In genomic region chr16:3190949-3191353, GRCh38 we compare ENCODE assay signal across 10 cellular contexts. TPM values are rescaled to one million over a fixed set of nuclear protein-coding genes. Genes with fewer than 3 reads are reported as not detected.
A peak's percentile ranks its signal among the peaks of the same experiment; 100 is the strongest.
DNase-seq lines count a peak whose midpoint lies in the region; ATAC-seq and TF ChIP-seq lines count a peak whose summit lies in the region.
"Had no signal": no experiment of that assay in that cellular context is flagged by ENCODE, and none has a peak within 500 bp of the region (broad histone marks: within the 10 kb centered on the region; RNA-seq: fewer than 3 reads in every experiment).

No MANE protein-coding gene starts in this region.

- peaks cover 22% of the 10 kb centered on the region for H3K36me3 Mint-ChIP-seq in Caco-2 (ENCODE audit: insufficient read depth, unreplicated experiment)
- H3K36me3 Mint-ChIP-seq in activated naive CD8-positive, alpha-beta T cell treated with anti-CD3 and anti-CD28 coated beads, Interleukin-2, amount 50 U/mL, for 24 hours (ENCODE audit: low read depth), result peaks cover 8% of the 10 kb centered on the region
- no peaks in the 10 kb centered on the region for H3K36me3 Mint-ChIP-seq in mesothelial cell of epicardium

- POLR2A ChIA-PET in Caco-2 (lab: Charles Lee), result no interaction called here

- CTCF ChIA-PET in Caco-2 (lab: Charles Lee), result no interaction called here

- H3K4me3 ChIP-seq in Caco-2 (ENCODE audit: low read depth, low read length) (no peak overlapping the region; the same call in 1 of the 2 replicates), HUES6 (ENCODE audit: low read depth, low read length) (peak overlapping the region; percentile 95)

- H3K36me3 ChIP-seq in Caco-2 (ENCODE audit: control insufficient read depth, insufficient read depth, low read length), result no peaks in the 10 kb centered on the region
- no peaks in the 10 kb centered on the region for H3K36me3 ChIP-seq in HUES6 (ENCODE audit: control insufficient read depth, insufficient read depth, low read length)

- H3K9me3 Mint-ChIP-seq in Caco-2 (ENCODE audit: unreplicated experiment) (no peaks in the 10 kb centered on the region), mesothelial cell of epicardium (no peaks in the 10 kb centered on the region)
- no peaks in the 10 kb centered on the region for H3K9me3 Mint-ChIP-seq in activated naive CD8-positive, alpha-beta T cell treated with anti-CD3 and anti-CD28 coated beads, Interleukin-2, amount 50 U/mL, for 24 hours

- no peak overlapping the region for H3K9ac ChIP-seq in HUES6 (ENCODE audit: low read length)

- no peaks in the 10 kb centered on the region; the same call in 1 of the 2 replicates for H3K27me3 ChIP-seq in Caco-2 (replicated peaks; ENCODE audit: control insufficient read depth, insufficient read depth, low read length)
- peaks cover 46% of the 10 kb centered on the region for H3K27me3 ChIP-seq in HUES6 (ENCODE audit: control insufficient read depth, insufficient read depth, low read length)

- BruUV-seq in Caco-2 (replicated peaks; lab: Mats Ljungman, UMichigan), result no TSS peak

- no peak overlapping the region for H3K27ac ChIP-seq in HUES6 (ENCODE audit: low read depth, low read length)

- intact Hi-C loops in Caco-2 (cut with micrococcal nuclease; ENCODE audit: unreplicated experiment), result no loop called here

- H3K27me3 Mint-ChIP-seq in Caco-2 (ENCODE audit: insufficient read depth, unreplicated experiment), result peaks cover 3% of the 10 kb centered on the region
- peaks cover 76% of the 10 kb centered on the region for H3K27me3 Mint-ChIP-seq in activated naive CD8-positive, alpha-beta T cell treated with anti-CD3 and anti-CD28 coated beads, Interleukin-2, amount 50 U/mL, for 24 hours
- H3K27me3 Mint-ChIP-seq in mesothelial cell of epicardium (ENCODE audit: low read depth), result peaks cover 97% of the 10 kb centered on the region

- no peak for ATAC-seq in activated naive CD8-positive, alpha-beta T cell treated with anti-CD3 and anti-CD28 coated beads, Interleukin-2, amount 50 U/mL, for 24 hours
- ATAC-seq in HG03175 (IDR thresholded peaks at IDR 0.05; ENCODE audit: unreplicated experiment) (no peak), GM19035 (IDR thresholded peaks at IDR 0.05; ENCODE audit: unreplicated experiment) (no peak)

- no peak for TF ChIP-seq CTCF in Caco-2 (IDR thresholded peaks at IDR 0.05; ENCODE audit: insufficient read depth in 1 of 2, low read depth in 1 of 2, low read length in 1 of 2, severe bottlenecking in 1 of 2, unreplicated experiment in 1 of 2)
- TF ChIP-seq CTCF in mesothelial cell of epicardium (IDR thresholded peaks at IDR 0.05; ENCODE audit: unreplicated experiment), result no peak

- H3K4me1 Mint-ChIP-seq in Caco-2 (ENCODE audit: low read depth, unreplicated experiment) (no peaks in the 10 kb centered on the region), mesothelial cell of epicardium (peaks cover 12% of the 10 kb centered on the region)
- H3K4me1 Mint-ChIP-seq in activated naive CD8-positive, alpha-beta T cell treated with anti-CD3 and anti-CD28 coated beads, Interleukin-2, amount 50 U/mL, for 24 hours, result peaks cover 50% of the 10 kb centered on the region

- H3K4me1 ChIP-seq in Caco-2 (no peaks in the 10 kb centered on the region), HUES6 (ENCODE audit: control insufficient read depth, insufficient read depth, low read length) (0 out of 2 replicates have a peak, but pooled peaks cover 3% of the 10 kb centered on the region)

- DNase-seq in Caco-2 (no peak), mesothelial cell of epicardium (ENCODE audit: low spot score in 2 of 2, unreplicated experiment in 2 of 2) (no peak), KG1 (lab: John Stamatoyannopoulos, UW) (no peak), H4 (ENCODE audit: low spot score) (no peak)
- DNase-seq in activated naive CD8-positive, alpha-beta T cell treated with anti-CD3 and anti-CD28 coated beads, Interleukin-2, amount 50 U/mL, for 24 hours, result no peak
- DNase-seq: NCI-H1436 treated with DMSO at 0.1 percent for 48 hours had no signal

- H3K27ac Mint-ChIP-seq in Caco-2 (ENCODE audit: unreplicated experiment), result no peak overlapping the region
- H3K27ac Mint-ChIP-seq in activated naive CD8-positive, alpha-beta T cell treated with anti-CD3 and anti-CD28 coated beads, Interleukin-2, amount 50 U/mL, for 24 hours, result peak overlapping the region; percentile 86
- H3K27ac Mint-ChIP-seq in mesothelial cell of epicardium, result no peak overlapping the region

- H3K9me3 ChIP-seq in Caco-2, result no peaks in the 10 kb centered on the region
- H3K9me3 ChIP-seq in HUES6 (ENCODE audit: control insufficient read depth, insufficient read depth, low read depth, low read length), result no peaks in the 10 kb centered on the region

- H3K4me3 Mint-ChIP-seq in Caco-2 (ENCODE audit: unreplicated experiment) (peak overlapping the region; percentile 66), mesothelial cell of epicardium (peak overlapping the region; percentile 47)
- peak overlapping the region; percentile 79 for H3K4me3 Mint-ChIP-seq in activated naive CD8-positive, alpha-beta T cell treated with anti-CD3 and anti-CD28 coated beads, Interleukin-2, amount 50 U/mL, for 24 hours

RNA-seq across cellular contexts. Expression of gene OR1F1, which starts 2.9 kb away (rescaled TPM):
- total RNA-seq in Caco-2 (2022) (not detected in 2 replicates), mesothelial cell of epicardium (not detected in 3 replicates)
- total RNA-seq in H4 (2014; rRNA removed; shearing (Covaris generic)), result 0.81 TPM in 1 of 2 replicates, not detected in the other
- total RNA-seq: subcutaneous adipose tissue had no signal

RNA-seq across cellular contexts. Expression of gene ZNF200, which starts 44.0 kb away (rescaled TPM):
- total RNA-seq in Caco-2 (2022), result 11.3 and 12.1 TPM in 2 replicates
- 8.0 to 8.6 TPM (median 8.3 TPM) in 3 replicates for total RNA-seq in mesothelial cell of epicardium
- 11.5 and 11.8 TPM in 2 replicates for total RNA-seq in H4 (2014; rRNA removed; shearing (Covaris generic))

RNA-seq across cellular contexts. Expression of gene ZNF213, which starts 56.1 kb away (rescaled TPM):
- 5.3 and 5.5 TPM in 2 replicates for total RNA-seq in Caco-2 (2022)
- 12.2 to 13.4 TPM (median 12.7 TPM) in 3 replicates for total RNA-seq in mesothelial cell of epicardium
- total RNA-seq in H4 (2014; rRNA removed; shearing (Covaris generic)), result 2.0 and 3.9 TPM in 2 replicates
